In the genomic region with DNA sequence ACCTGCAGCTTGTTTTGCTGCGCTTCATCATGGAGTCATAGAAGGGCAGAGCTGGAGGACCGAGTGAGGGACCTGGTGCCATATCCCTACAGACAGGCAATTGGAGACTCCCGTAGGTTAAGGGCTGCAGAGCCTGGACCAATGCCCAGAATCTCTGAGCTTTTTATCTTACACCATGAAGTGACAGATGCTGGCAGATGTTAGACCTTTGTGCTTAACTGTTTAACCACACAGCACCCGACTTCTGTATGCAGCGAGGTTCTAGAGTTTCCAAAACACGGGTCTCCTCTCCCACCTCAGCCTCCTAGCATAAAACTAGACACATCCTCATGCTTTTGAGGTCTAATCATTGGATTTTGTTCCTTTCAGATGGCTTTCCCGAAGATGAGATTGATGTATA, we compare ENCODE assay signal across 2 cellular contexts.
TF ChIP-seq lines count a peak whose summit lies in the region.

No MANE protein-coding gene starts in this region.

TF ChIP-seq in IMR-90, 13 proteins besides CTCF, POLR2A, EP300 and RAD21 (continued from another document):
- TF ChIP-seq, protein P1, sequence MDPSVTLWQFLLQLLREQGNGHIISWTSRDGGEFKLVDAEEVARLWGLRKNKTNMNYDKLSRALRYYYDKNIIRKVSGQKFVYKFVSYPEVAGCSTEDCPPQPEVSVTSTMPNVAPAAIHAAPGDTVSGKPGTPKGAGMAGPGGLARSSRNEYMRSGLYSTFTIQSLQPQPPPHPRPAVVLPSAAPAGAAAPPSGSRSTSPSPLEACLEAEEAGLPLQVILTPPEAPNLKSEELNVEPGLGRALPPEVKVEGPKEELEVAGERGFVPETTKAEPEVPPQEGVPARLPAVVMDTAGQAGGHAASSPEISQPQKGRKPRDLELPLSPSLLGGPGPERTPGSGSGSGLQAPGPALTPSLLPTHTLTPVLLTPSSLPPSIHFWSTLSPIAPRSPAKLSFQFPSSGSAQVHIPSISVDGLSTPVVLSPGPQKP (IDR thresholded peaks at IDR 0.05; ENCODE audit: borderline replicate concordance, low read depth, low read length), result no peak
- TF ChIP-seq NFE2L2 (IDR thresholded peaks at IDR 0.05; ENCODE audit: low read depth, low read length), result no peak
- no peak for TF ChIP-seq MAZ (IDR thresholded peaks at IDR 0.05; ENCODE audit: borderline replicate concordance, low read depth, low read length)
- TF ChIP-seq BHLHE40 (IDR thresholded peaks at IDR 0.05; ENCODE audit: low read depth, low read length), result no peak
- TF ChIP-seq CEBPB (IDR thresholded peaks at IDR 0.05; ENCODE audit: low read depth, low read length), result no peak
- TF ChIP-seq FOS (IDR thresholded peaks at IDR 0.05; ENCODE audit: low read depth, low read length), result no peak
- no peak for TF ChIP-seq CHD1 (IDR thresholded peaks at IDR 0.05; ENCODE audit: low read depth, low read length)
- no peak for TF ChIP-seq MAFK (IDR thresholded peaks at IDR 0.05; ENCODE audit: low read depth, low read length)
- TF ChIP-seq, protein P2, sequence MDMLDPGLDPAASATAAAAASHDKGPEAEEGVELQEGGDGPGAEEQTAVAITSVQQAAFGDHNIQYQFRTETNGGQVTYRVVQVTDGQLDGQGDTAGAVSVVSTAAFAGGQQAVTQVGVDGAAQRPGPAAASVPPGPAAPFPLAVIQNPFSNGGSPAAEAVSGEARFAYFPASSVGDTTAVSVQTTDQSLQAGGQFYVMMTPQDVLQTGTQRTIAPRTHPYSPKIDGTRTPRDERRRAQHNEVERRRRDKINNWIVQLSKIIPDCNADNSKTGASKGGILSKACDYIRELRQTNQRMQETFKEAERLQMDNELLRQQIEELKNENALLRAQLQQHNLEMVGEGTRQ (IDR thresholded peaks at IDR 0.05; ENCODE audit: low read depth, low read length), result no peak
- no peak for TF ChIP-seq SMC3 (IDR thresholded peaks at IDR 0.05; ENCODE audit: low read depth, low read length)
- TF ChIP-seq RCOR1 (IDR thresholded peaks at IDR 0.05; ENCODE audit: insufficient replicate concordance, low read length), result no peak

TF ChIP-seq in HEK293T, 16 proteins besides CTCF, POLR2A, EP300 and RAD21 (continued from another document):
- TF ChIP-seq, protein P3, sequence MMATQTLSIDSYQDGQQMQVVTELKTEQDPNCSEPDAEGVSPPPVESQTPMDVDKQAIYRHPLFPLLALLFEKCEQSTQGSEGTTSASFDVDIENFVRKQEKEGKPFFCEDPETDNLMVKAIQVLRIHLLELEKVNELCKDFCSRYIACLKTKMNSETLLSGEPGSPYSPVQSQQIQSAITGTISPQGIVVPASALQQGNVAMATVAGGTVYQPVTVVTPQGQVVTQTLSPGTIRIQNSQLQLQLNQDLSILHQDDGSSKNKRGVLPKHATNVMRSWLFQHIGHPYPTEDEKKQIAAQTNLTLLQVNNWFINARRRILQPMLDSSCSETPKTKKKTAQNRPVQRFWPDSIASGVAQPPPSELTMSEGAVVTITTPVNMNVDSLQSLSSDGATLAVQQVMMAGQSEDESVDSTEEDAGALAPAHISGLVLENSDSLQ (IDR thresholded peaks at IDR 0.05), result no peak
- TF ChIP-seq ARNT (IDR thresholded peaks at IDR 0.05) (no peak), CTBP1 (IDR thresholded peaks at IDR 0.05; ENCODE audit: borderline replicate concordance) (no peak), BHLHE40 (IDR thresholded peaks at IDR 0.05; ENCODE audit: borderline replicate concordance) (no peak), FOXK2 (IDR thresholded peaks at IDR 0.05) (no peak), ELF4 (IDR thresholded peaks at IDR 0.05) (no peak), L3MBTL2 (conservative IDR thresholded peaks at IDR 0.05) (no peak), FOXM1 (IDR thresholded peaks at IDR 0.05; ENCODE audit: borderline replicate concordance) (no peak), SP1 (IDR thresholded peaks at IDR 0.05) (no peak)
